16 cellular contexts compared by ENCODE assay signal in the genomic region with DNA sequence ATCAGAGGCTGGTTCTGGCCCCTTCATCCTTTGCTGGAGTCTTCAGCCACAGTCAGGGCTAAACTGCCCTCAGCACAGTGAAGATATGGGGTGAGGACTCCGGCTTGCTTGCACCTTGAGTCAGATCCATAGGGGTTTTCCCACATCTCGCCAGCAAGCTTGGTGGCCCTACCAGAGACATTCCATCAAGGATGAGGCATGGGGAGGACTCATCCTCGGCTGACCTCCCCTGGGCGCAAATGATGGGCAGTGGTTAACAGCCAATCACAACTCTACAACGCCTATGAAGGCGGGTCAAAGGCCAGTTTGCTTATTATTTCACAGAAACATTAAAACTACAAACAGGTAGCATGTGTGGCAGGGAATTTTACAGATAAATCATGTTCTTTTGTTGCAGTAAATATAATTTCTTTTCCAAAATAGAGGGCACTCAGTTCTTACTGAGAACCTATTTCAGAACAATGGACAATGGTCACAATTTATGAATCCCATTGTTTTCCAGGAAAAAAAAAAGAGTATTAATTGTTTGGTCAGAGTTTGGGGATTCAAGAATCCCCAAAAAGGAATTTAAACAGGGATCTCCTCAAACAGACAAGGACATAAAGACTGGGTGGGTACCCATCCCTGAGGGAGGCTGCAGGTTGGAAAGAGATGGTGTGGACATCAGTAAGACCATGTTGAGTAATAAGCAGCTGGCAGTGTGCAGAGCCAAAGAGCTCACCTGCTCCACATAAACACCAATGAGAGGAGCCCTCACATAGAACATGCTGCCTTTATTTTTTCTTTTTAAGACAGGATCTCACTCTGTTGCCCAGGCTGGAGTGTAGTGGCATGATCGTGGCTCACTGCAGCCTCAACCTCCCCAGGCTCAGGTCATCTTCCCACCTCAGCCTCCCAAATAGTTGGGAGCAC. TPM values are rescaled to one million over a fixed set of nuclear protein-coding genes. Genes with fewer than 3 reads are reported as not detected.
DNase-seq lines count a peak whose midpoint lies in the region; ATAC-seq and TF ChIP-seq lines count a peak whose summit lies in the region.
"Had no signal": no experiment of that assay in that cellular context is flagged by ENCODE, and none has a peak within 500 bp of the region (broad histone marks: within the 10 kb centered on the region; RNA-seq: fewer than 3 reads in every experiment).

No MANE protein-coding gene starts in this region.

- intact Hi-C loops in dorsolateral prefrontal cortex (cut with DNase I) (no loop called here), ascending aorta (cut with DNase I) (no loop called here), gastrocnemius medialis (cut with DNase I; ENCODE audit: low total_unique reads) (loop anchor here (5.0 kb wide), 1 partner anchor 33 kb away; no protein-coding TSS in a partner anchor)

- H3K4me3 ChIP-seq in BJ (ENCODE audit: low read depth, low read length): no peak overlapping the region
- H3K4me3 ChIP-seq in MG63: no peak overlapping the region
- H3K4me3 ChIP-seq in dorsolateral prefrontal cortex: peak overlapping the region in 18 of 59 donors; percentile 2 to 44 (median 20)
- no peak overlapping the region for H3K4me3 ChIP-seq in ascending aorta
- no peak overlapping the region for H3K4me3 ChIP-seq in gastrocnemius medialis
- H3K4me3 ChIP-seq: HAP-1 had no signal

- in situ Hi-C loops in gastrocnemius medialis (cut with MboI; ENCODE audit: low sequenced_read_pairs in 4 of 4): no loop called here

- POLR2A ChIA-PET in BJ (lab: Charles Lee): no interaction called here

- TF ChIP-seq POLR2A in gastrocnemius medialis (IDR thresholded peaks at IDR 0.05): no peak

- DNase-seq in BJ (ENCODE audit: low read depth): peak; percentile 25
- DNase-seq in MG63: peak; percentile 59
- DNase-seq in dorsolateral prefrontal cortex: peak in 1 of 10 donors; percentile 30
- peak; percentile 47 for DNase-seq in mesenteric fat pad (ENCODE audit: low spot score)
- no peak for DNase-seq in Kasumi-1 (lab: John Stamatoyannopoulos, UW)
- no peak for DNase-seq in ascending aorta (ENCODE audit: low spot score in 2 of 2)
- no peak for DNase-seq in gastrocnemius medialis
- DNase-seq: activated CD4-positive, alpha-beta T cell treated with anti-CD3 and anti-CD28 coated beads for 4 hours; activated naive CD4-positive, alpha-beta T cell; Caco-2; NCI-H2081; Right ventricle myocardium superior had no signal

- ATAC-seq in GM21825 (IDR thresholded peaks at IDR 0.05; ENCODE audit: unreplicated experiment): no peak
- ATAC-seq in gastrocnemius medialis: no peak

- CTCF ChIA-PET in BJ (lab: Yijun Ruan, JAX): no interaction called here

- H3K4me1 ChIP-seq in ascending aorta: peaks cover 3 to 19% of the 10 kb centered on the region in 2 donors
- peaks cover 21 to 26% of the 10 kb centered on the region in 2 donors for H3K4me1 ChIP-seq in gastrocnemius medialis
- H3K4me1 ChIP-seq: Caco-2 had no signal

- peak overlapping the region; percentile 61 to 100 (median 97) for H3K27ac ChIP-seq in dorsolateral prefrontal cortex
- no peak overlapping the region for H3K27ac ChIP-seq in ascending aorta
- H3K27ac ChIP-seq in gastrocnemius medialis: no peak overlapping the region
- H3K27ac ChIP-seq: HL-60 had no signal

- TF ChIP-seq CTCF in BJ (IDR thresholded peaks at IDR 0.05; ENCODE audit: insufficient read depth, low read depth, low read length) (no peak), dorsolateral prefrontal cortex (IDR thresholded peaks at IDR 0.05 in 54 of 56, conservative IDR thresholded peaks at IDR 0.05 in 2 of 56; ENCODE audit: low read depth in 1 of 56, partially characterized antibody in 56 of 56) (peak in 2 of 56 donors; percentile 11), ascending aorta (IDR thresholded peaks at IDR 0.05) (no peak), gastrocnemius medialis (IDR thresholded peaks at IDR 0.05 in 4 of 5, conservative IDR thresholded peaks at IDR 0.05 in 1 of 5) (no peak)

- H3K9me3 ChIP-seq in MG63 (no peaks in the 10 kb centered on the region), ascending aorta (no peaks in the 10 kb centered on the region), gastrocnemius medialis (no peaks in the 10 kb centered on the region)
- H3K9me3 ChIP-seq: Caco-2, HAP-1 had no signal

- H3K36me3 ChIP-seq in BJ (ENCODE audit: control insufficient read depth, insufficient read depth, low read length): no peaks in the 10 kb centered on the region
- no peaks in the 10 kb centered on the region for H3K36me3 ChIP-seq in MG63
- peaks cover 3 to 20% of the 10 kb centered on the region in 2 donors for H3K36me3 ChIP-seq in ascending aorta
- H3K36me3 ChIP-seq in gastrocnemius medialis: peaks cover 0 to 19% of the 10 kb centered on the region in 2 donors

- H3K27me3 ChIP-seq in BJ (ENCODE audit: control insufficient read depth, insufficient read depth, low read length) (no peaks in the 10 kb centered on the region), MG63 (no peaks in the 10 kb centered on the region), dorsolateral prefrontal cortex (no peaks in the 10 kb centered on the region), ascending aorta (no peaks in the 10 kb centered on the region), gastrocnemius medialis (no peaks in the 10 kb centered on the region)

RNA-seq across cellular contexts. Expression of a gene that starts 14.8 kb away (rescaled TPM):
- 12.5 and 17.6 TPM in 2 replicates for polyA plus RNA-seq in BJ (2011; rRNA removed)
- polyA minus RNA-seq in BJ (2011; rRNA and poly(A)+ RNA removed): 5.3 and 13.8 TPM in 2 replicates
- total RNA-seq in MG63 (2014; rRNA removed; shearing (Covaris generic); ENCODE audit: low replicate concordance): 13.6 and 28.8 TPM in 2 replicates
- 100 to 1,000 TPM in 100 of 120 experiments, 10 to 100 TPM in 20; 68.4 to 465 (median 140) TPM for total RNA-seq in dorsolateral prefrontal cortex
- total RNA-seq in mesenteric fat pad: 399 TPM
- total RNA-seq in ascending aorta: 21.1 TPM
- total RNA-seq in gastrocnemius medialis: 10 to 100 TPM; 58.0 to 76.5 (median 67.5) TPM

RNA-seq across cellular contexts. Expression of a gene that starts 36.3 kb away (rescaled TPM):
- not detected in 2 replicates for polyA plus RNA-seq in BJ (2011; rRNA removed)
- not detected in 2 replicates for polyA minus RNA-seq in BJ (2011; rRNA and poly(A)+ RNA removed)
- total RNA-seq in MG63 (2014; rRNA removed; shearing (Covaris generic); ENCODE audit: low replicate concordance): not detected in 2 replicates
- 1 to 10 TPM in 9 of 120 experiments, under 1 TPM in 13, not detected in 98; 0.64 to 1.7 (median 0.90) TPM for total RNA-seq in dorsolateral prefrontal cortex
- 0.64 TPM for total RNA-seq in mesenteric fat pad
- total RNA-seq in ascending aorta: not detected
- total RNA-seq in gastrocnemius medialis: not detected
- total RNA-seq: neural crest cell had no signal

Comparison
In these comparisons a context has a peak if more than half of its experiments do, and no peak if none do; other contexts are left out.
1. DNase-seq: peak in BJ (single experiment), MG63 (single experiment) and mesenteric fat pad (single experiment); none in Kasumi-1 (0 of 2), ascending aorta (0 of 2) and gastrocnemius medialis (0 of 2).
2. H3K27ac ChIP-seq: peak in dorsolateral prefrontal cortex (59 of 59); none in ascending aorta (0 of 2) and gastrocnemius medialis (0 of 4).